In the genomic region with DNA sequence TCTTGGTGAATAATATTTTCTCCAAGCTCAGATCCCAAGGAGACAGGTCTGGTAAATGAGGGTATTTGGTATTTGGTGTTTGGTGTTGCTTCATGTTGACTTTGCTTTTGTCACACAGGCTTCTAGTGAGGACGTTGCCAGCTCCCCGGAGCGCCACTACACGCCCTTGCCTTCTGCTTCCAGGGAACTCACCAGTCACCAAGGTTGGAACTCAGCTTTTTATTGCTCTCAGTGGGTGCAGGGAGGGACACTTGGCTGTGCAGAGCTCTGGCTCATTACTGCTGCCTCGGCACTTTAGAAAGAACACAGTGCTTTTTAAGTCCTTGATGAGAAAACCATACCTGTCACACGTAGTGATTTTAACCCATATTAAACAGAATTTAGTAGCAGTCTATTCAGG, we compare ENCODE assay signal across 1 cellular context.
TF ChIP-seq lines count a peak whose summit lies in the region.

No MANE protein-coding gene starts in this region.

TF ChIP-seq in HEK293, 187 proteins besides CTCF, POLR2A, EP300 and RAD21 (continued from another document):
- TF ChIP-seq PRDM4 (tag by site-specific recombination; IDR thresholded peaks at IDR 0.05) (no peak), ZNF175 (tag by site-specific recombination; IDR thresholded peaks at IDR 0.05) (no peak), ZNF48 (tag by site-specific recombination; IDR thresholded peaks at IDR 0.05) (no peak), ZNF664 (tag by site-specific recombination; IDR thresholded peaks at IDR 0.05) (0 out of 2 replicates have a peak, but pooled peaks have one; percentile 8), FEZF1 (tag by site-specific recombination; IDR thresholded peaks at IDR 0.05) (no peak), ZNF140 (tag by site-specific recombination; IDR thresholded peaks at IDR 0.05) (no peak), ZBTB49 (tag by site-specific recombination; IDR thresholded peaks at IDR 0.05; ENCODE audit: low read depth) (no peak), ZNF157 (tag by site-specific recombination; IDR thresholded peaks at IDR 0.05) (no peak), ZNF561 (tag by site-specific recombination; IDR thresholded peaks at IDR 0.05; ENCODE audit: borderline replicate concordance) (no peak), HIC1 (tag by site-specific recombination; IDR thresholded peaks at IDR 0.05) (no peak), SALL2 (tag by site-specific recombination; IDR thresholded peaks at IDR 0.05; ENCODE audit: borderline replicate concordance) (no peak), KLF7 (tag by site-specific recombination; IDR thresholded peaks at IDR 0.05; ENCODE audit: borderline replicate concordance) (no peak), ZNF707 (tag by site-specific recombination; IDR thresholded peaks at IDR 0.05) (no peak)
- TF ChIP-seq, protein P1, sequence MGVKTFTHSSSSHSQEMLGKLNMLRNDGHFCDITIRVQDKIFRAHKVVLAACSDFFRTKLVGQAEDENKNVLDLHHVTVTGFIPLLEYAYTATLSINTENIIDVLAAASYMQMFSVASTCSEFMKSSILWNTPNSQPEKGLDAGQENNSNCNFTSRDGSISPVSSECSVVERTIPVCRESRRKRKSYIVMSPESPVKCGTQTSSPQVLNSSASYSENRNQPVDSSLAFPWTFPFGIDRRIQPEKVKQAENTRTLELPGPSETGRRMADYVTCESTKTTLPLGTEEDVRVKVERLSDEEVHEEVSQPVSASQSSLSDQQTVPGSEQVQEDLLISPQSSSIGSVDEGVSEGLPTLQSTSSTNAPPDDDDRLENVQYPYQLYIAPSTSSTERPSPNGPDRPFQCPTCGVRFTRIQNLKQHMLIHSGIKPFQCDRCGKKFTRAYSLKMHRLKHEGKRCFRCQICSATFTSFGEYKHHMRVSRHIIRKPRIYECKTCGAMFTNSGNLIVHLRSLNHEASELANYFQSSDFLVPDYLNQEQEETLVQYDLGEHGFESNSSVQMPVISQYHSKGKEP (tag by site-specific recombination; IDR thresholded peaks at IDR 0.05), result no peak
- TF ChIP-seq, protein P2, sequence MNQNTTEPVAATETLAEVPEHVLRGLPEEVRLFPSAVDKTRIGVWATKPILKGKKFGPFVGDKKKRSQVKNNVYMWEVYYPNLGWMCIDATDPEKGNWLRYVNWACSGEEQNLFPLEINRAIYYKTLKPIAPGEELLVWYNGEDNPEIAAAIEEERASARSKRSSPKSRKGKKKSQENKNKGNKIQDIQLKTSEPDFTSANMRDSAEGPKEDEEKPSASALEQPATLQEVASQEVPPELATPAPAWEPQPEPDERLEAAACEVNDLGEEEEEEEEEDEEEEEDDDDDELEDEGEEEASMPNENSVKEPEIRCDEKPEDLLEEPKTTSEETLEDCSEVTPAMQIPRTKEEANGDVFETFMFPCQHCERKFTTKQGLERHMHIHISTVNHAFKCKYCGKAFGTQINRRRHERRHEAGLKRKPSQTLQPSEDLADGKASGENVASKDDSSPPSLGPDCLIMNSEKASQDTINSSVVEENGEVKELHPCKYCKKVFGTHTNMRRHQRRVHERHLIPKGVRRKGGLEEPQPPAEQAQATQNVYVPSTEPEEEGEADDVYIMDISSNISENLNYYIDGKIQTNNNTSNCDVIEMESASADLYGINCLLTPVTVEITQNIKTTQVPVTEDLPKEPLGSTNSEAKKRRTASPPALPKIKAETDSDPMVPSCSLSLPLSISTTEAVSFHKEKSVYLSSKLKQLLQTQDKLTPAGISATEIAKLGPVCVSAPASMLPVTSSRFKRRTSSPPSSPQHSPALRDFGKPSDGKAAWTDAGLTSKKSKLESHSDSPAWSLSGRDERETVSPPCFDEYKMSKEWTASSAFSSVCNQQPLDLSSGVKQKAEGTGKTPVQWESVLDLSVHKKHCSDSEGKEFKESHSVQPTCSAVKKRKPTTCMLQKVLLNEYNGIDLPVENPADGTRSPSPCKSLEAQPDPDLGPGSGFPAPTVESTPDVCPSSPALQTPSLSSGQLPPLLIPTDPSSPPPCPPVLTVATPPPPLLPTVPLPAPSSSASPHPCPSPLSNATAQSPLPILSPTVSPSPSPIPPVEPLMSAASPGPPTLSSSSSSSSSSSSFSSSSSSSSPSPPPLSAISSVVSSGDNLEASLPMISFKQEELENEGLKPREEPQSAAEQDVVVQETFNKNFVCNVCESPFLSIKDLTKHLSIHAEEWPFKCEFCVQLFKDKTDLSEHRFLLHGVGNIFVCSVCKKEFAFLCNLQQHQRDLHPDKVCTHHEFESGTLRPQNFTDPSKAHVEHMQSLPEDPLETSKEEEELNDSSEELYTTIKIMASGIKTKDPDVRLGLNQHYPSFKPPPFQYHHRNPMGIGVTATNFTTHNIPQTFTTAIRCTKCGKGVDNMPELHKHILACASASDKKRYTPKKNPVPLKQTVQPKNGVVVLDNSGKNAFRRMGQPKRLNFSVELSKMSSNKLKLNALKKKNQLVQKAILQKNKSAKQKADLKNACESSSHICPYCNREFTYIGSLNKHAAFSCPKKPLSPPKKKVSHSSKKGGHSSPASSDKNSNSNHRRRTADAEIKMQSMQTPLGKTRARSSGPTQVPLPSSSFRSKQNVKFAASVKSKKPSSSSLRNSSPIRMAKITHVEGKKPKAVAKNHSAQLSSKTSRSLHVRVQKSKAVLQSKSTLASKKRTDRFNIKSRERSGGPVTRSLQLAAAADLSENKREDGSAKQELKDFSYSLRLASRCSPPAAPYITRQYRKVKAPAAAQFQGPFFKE (tag by site-specific recombination; IDR thresholded peaks at IDR 0.05; ENCODE audit: borderline replicate concordance), result no peak
